Comparison of ENCODE assay signal across 1 cellular context in the genomic region with DNA sequence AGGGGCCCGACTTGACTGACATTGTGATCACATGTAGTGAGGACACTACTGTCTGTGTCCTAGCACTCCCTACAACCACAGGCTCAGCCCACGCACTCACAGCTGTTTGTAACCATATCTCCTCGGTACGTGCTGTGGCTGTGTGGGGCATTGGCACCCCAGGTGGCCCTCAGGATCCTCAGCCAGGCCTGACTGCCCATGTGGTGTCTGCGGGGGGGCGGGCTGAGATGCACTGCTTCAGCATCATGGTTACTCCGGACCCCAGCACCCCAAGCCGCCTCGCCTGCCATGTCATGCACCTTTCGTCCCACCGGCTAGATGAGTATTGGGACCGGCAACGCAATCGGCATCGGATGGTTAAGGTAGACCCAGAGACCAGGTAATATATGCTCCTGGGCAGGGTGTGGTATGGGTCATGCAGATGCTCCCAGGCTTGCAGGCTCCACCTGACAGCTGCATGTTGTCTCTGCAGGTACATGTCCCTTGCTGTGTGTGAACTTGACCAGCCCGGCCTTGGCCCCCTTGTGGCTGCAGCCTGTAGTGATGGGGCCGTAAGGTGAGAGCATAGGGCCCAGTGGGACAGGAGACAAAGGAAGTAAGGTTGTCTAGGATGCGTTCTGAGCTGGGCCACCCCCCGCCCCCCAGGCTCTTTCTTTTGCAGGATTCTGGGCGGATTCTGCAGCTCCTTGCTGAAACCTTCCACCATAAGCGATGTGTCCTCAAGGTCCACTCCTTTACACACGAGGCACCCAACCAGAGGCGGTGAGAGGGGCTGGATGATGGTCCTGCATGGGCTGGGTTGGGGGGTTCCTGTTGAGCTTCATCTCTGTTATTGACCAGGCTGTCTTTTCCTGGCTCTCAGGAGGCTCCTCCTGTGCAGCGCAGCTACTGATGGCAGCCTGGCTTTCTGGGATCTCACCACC.
TF ChIP-seq lines count a peak whose summit lies in the region.

No MANE protein-coding gene starts in this region.

TF ChIP-seq in SK-N-SH, 30 proteins besides CTCF, POLR2A, EP300 and RAD21:
- no peak for TF ChIP-seq CHD2 (IDR thresholded peaks at IDR 0.05; ENCODE audit: low read length, partially characterized antibody)
- TF ChIP-seq SMC3 (IDR thresholded peaks at IDR 0.05; ENCODE audit: low read depth, low read length), result peak; percentile 46
- no peak; the same call in 1 of the 2 replicates for TF ChIP-seq POLR2AphosphoS5 (IDR thresholded peaks at IDR 0.05; ENCODE audit: low read depth, low read length)
- TF ChIP-seq FOXJ3 (CRISPR knock-in tag; IDR thresholded peaks at IDR 0.05), result no peak
- TF ChIP-seq, protein P1, sequence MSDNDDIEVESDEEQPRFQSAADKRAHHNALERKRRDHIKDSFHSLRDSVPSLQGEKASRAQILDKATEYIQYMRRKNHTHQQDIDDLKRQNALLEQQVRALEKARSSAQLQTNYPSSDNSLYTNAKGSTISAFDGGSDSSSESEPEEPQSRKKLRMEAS (IDR thresholded peaks at IDR 0.05; ENCODE audit: low read depth), result no peak
- no peak for TF ChIP-seq EZH2phosphoT487 (IDR thresholded peaks at IDR 0.05; ENCODE audit: borderline replicate concordance, low read depth)
- no peak for TF ChIP-seq YY1 (IDR thresholded peaks at IDR 0.05; ENCODE audit: low read depth)
- TF ChIP-seq, protein P2, sequence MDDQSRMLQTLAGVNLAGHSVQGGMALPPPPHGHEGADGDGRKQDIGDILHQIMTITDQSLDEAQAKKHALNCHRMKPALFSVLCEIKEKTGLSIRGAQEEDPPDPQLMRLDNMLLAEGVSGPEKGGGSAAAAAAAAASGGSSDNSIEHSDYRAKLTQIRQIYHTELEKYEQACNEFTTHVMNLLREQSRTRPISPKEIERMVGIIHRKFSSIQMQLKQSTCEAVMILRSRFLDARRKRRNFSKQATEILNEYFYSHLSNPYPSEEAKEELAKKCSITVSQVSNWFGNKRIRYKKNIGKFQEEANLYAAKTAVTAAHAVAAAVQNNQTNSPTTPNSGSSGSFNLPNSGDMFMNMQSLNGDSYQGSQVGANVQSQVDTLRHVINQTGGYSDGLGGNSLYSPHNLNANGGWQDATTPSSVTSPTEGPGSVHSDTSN (IDR thresholded peaks at IDR 0.05), result no peak
- no peak for TF ChIP-seq ELF1 (IDR thresholded peaks at IDR 0.05)
- TF ChIP-seq MXI1 (IDR thresholded peaks at IDR 0.05; ENCODE audit: low read depth, low read length), result peak; percentile 45; the same call in 1 of the 2 replicates
- TF ChIP-seq SIN3A (IDR thresholded peaks at IDR 0.05; ENCODE audit: borderline replicate concordance, low read depth, low read length), result 0 out of 2 replicates have a peak, but pooled peaks have one; percentile 40
- TF ChIP-seq ZBTB33 (IDR thresholded peaks at IDR 0.05; ENCODE audit: borderline replicate concordance, low read depth), result no peak
